Comparison of ENCODE assay signal across 18 cellular contexts in the genomic region with DNA sequence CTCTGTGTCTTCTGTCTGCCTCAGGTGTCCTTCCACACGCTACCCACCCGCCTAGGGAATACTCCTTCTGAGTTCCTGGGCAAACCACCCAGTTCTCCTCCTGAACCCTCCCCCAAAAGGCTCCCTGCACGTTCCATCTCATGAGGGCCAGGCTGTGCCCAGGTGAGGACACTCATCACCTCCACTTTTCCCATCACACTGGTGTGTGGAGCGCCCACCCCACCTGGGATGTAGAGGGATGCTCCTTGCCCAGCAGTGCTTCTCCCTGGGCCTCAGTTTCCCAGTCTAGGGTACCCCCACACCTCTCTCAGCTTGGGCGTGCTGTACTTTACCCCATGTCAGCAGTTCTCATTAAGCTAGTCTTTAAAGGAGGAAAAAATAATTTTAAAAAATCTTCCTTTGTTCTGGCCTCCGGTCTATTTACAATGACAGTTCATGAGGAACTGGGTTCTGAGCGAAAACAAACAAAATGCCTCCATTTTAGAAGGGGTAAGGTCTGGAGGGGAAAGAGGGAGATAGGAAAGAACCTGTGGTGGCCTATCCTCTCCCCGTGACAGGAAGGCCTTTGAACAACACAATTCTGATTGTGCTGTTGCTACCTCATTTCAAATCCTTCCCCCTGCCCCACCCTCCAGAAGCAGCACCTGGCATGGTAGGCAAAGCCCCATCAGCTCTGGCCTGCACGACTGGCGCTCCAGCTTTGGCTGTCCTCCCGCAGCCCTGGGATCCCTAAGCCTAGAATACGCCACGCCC. TPM values are rescaled to one million over a fixed set of nuclear protein-coding genes. Genes with fewer than 3 reads are reported as not detected.
A peak's percentile ranks its signal among the peaks of the same experiment; 100 is the strongest.
DNase-seq lines count a peak whose midpoint lies in the region; ATAC-seq and TF ChIP-seq lines count a peak whose summit lies in the region.
"Had no signal": no experiment of that assay in that cellular context is flagged by ENCODE, and none has a peak within 500 bp of the region (broad histone marks: within the 10 kb centered on the region; RNA-seq: fewer than 3 reads in every experiment).

No MANE protein-coding gene starts in this region.

- H3K4me1 ChIP-seq in neural progenitor cell (peaks cover 42% of the 10 kb centered on the region), suprapubic skin (peaks cover 19% of the 10 kb centered on the region)

- no peaks in the 10 kb centered on the region for H3K9me3 Mint-ChIP-seq in activated CD4-positive, alpha-beta T cell treated with anti-CD3 and anti-CD28 coated beads, Interleukin-2, amount 10 ng/mL, durations not matched to agents 7 days and 5 days
- no peaks in the 10 kb centered on the region for H3K9me3 Mint-ChIP-seq in activated CD4-positive, alpha-beta T cell treated with anti-CD3 and anti-CD28 coated beads, Interleukin-2, amount 10 ng/mL, durations not matched to agents 24 days and 14 days
- H3K9me3 Mint-ChIP-seq in neural progenitor cell: no peaks in the 10 kb centered on the region
- H3K9me3 Mint-ChIP-seq: CD8-positive, alpha-beta memory T cell; HFFc6 had no signal

- no peaks in the 10 kb centered on the region for H3K27me3 ChIP-seq in neural progenitor cell
- no peaks in the 10 kb centered on the region for H3K27me3 ChIP-seq in suprapubic skin

- H3K4me1 Mint-ChIP-seq in activated CD4-positive, alpha-beta T cell treated with anti-CD3 and anti-CD28 coated beads, Interleukin-2, amount 10 ng/mL, durations not matched to agents 7 days and 5 days: peaks cover 38% of the 10 kb centered on the region
- peaks cover 12% of the 10 kb centered on the region for H3K4me1 Mint-ChIP-seq in activated CD4-positive, alpha-beta T cell treated with anti-CD3 and anti-CD28 coated beads, Interleukin-2, amount 10 ng/mL, durations not matched to agents 24 days and 14 days
- H3K4me1 Mint-ChIP-seq in neural progenitor cell: peaks cover 22% of the 10 kb centered on the region

- TF ChIP-seq CTCF in RWPE1 (conservative IDR thresholded peaks at IDR 0.05; ENCODE audit: low read depth): no peak
- no peak for TF ChIP-seq CTCF in neural progenitor cell (IDR thresholded peaks at IDR 0.05)
- no peak for TF ChIP-seq CTCF in suprapubic skin (IDR thresholded peaks at IDR 0.05)

- WGBS in suprapubic skin: 74% methylated on average over 13 of the region's 13 CpGs

- H3K36me3 Mint-ChIP-seq in activated CD4-positive, alpha-beta T cell treated with anti-CD3 and anti-CD28 coated beads, Interleukin-2, amount 10 ng/mL, durations not matched to agents 7 days and 5 days (ENCODE audit: low read depth): no peaks in the 10 kb centered on the region
- H3K36me3 Mint-ChIP-seq in activated CD4-positive, alpha-beta T cell treated with anti-CD3 and anti-CD28 coated beads, Interleukin-2, amount 10 ng/mL, durations not matched to agents 24 days and 14 days (ENCODE audit: low read depth): no peaks in the 10 kb centered on the region
- H3K36me3 Mint-ChIP-seq in neural progenitor cell: no peaks in the 10 kb centered on the region
- H3K36me3 Mint-ChIP-seq: CD8-positive, alpha-beta memory T cell had no signal

- TF ChIP-seq EP300 in suprapubic skin (IDR thresholded peaks at IDR 0.05): no peak

- no peaks in the 10 kb centered on the region for H3K27me3 Mint-ChIP-seq in activated CD4-positive, alpha-beta T cell treated with anti-CD3 and anti-CD28 coated beads, Interleukin-2, amount 10 ng/mL, durations not matched to agents 7 days and 5 days
- no peaks in the 10 kb centered on the region for H3K27me3 Mint-ChIP-seq in activated CD4-positive, alpha-beta T cell treated with anti-CD3 and anti-CD28 coated beads, Interleukin-2, amount 10 ng/mL, durations not matched to agents 24 days and 14 days
- H3K27me3 Mint-ChIP-seq in neural progenitor cell (ENCODE audit: insufficient read depth, low read depth): peaks cover 6% of the 10 kb centered on the region

- no peak overlapping the region for H2AFZ ChIP-seq in neural progenitor cell (replicated peaks)

- no peak overlapping the region for H3K9ac ChIP-seq in neural progenitor cell

- CTCF ChIA-PET in activated CD4-positive, alpha-beta T cell treated with anti-CD3 and anti-CD28 coated beads, Interleukin-2, amount 10 ng/mL, durations not matched to agents 7 days and 5 days (lab: Charles Lee): interaction anchor here (0.7 to 4.5 kb wide), 5 partner anchors 11 to 124 kb away, joined by 3 to 87 read pairs (median 3); no protein-coding TSS in a partner anchor
- CTCF ChIA-PET in RWPE1 (lab: Yijun Ruan, JAX): interaction anchor here (0.5 to 5.5 kb wide), 9 partner anchors 8 to 300 kb away, joined by 3 to 152 read pairs (median 4); a partner anchor contains a TSS

- TF ChIP-seq POLR2A in suprapubic skin (IDR thresholded peaks at IDR 0.05): no peak

- H3K36me3 ChIP-seq in neural progenitor cell: no peaks in the 10 kb centered on the region
- H3K36me3 ChIP-seq in suprapubic skin: no peaks in the 10 kb centered on the region

- H3K4me3 Mint-ChIP-seq in activated CD4-positive, alpha-beta T cell treated with anti-CD3 and anti-CD28 coated beads, Interleukin-2, amount 10 ng/mL, durations not matched to agents 7 days and 5 days: no peak overlapping the region
- H3K4me3 Mint-ChIP-seq in activated CD4-positive, alpha-beta T cell treated with anti-CD3 and anti-CD28 coated beads, Interleukin-2, amount 10 ng/mL, durations not matched to agents 24 days and 14 days: no peak overlapping the region
- H3K4me3 Mint-ChIP-seq in neural progenitor cell: no peak overlapping the region
- H3K4me3 Mint-ChIP-seq: CD8-positive, alpha-beta memory T cell; HFFc6 had no signal

- no peak for DNase-seq in activated CD4-positive, alpha-beta T cell treated with anti-CD3 and anti-CD28 coated beads, Interleukin-2, amount 10 ng/mL, durations not matched to agents 7 days and 5 days
- no peak for DNase-seq in activated CD4-positive, alpha-beta T cell treated with anti-CD3 and anti-CD28 coated beads, Interleukin-2, amount 10 ng/mL, durations not matched to agents 24 days and 14 days
- DNase-seq in NCI-H146 treated with DMSO at 0.1 percent for 48 hours (lab: John Stamatoyannopoulos, UW; ENCODE audit: unreplicated experiment) (peak; percentile 55), RWPE1 (ENCODE audit: low spot score) (no peak), neural progenitor cell (ENCODE audit: low spot score) (peak; percentile 60), suprapubic skin (ENCODE audit: low spot score in 2 of 2) (no peak)
- DNase-seq: activated effector memory CD4-positive, alpha-beta T cell treated with Interleukin-2 at 50 U/mL for 16 hours; aorta; CD8-positive, alpha-beta memory T cell; HFFc6; Kasumi-1; NCI-H2171; stimulated activated CD4-positive, alpha-beta T cell treated with anti-CD3 and anti-CD28 coated beads, Interleukin-12 subunit alpha, Interleukin-12 subunit beta, amount 100 ng/mL, for 4 hours; stimulated activated naive CD8-positive, alpha-beta T cell treated with anti-CD3 and anti-CD28 coated beads, Interleukin-15, Interleukin-2, amounts not matched to agents 100 U/mL and 50 U/mL, for 24 hours had no signal

- peaks cover 23% of the 10 kb centered on the region for H3F3A ChIP-seq in neural progenitor cell (ENCODE audit: low read depth)

- ATAC-seq in GM21515 (IDR thresholded peaks at IDR 0.05; ENCODE audit: unreplicated experiment) (no peak), HG02588 (IDR thresholded peaks at IDR 0.05; ENCODE audit: unreplicated experiment) (no peak)
- ATAC-seq: stimulated activated naive CD8-positive, alpha-beta T cell treated with anti-CD3 and anti-CD28 coated beads, Interleukin-15, Interleukin-2, amounts not matched to agents 100 U/mL and 50 U/mL, for 24 hours had no signal

- H3K4me2 ChIP-seq in neural progenitor cell: peak overlapping the region; percentile 21

- POLR2A ChIA-PET in activated CD4-positive, alpha-beta T cell treated with anti-CD3 and anti-CD28 coated beads, Interleukin-2, amount 10 ng/mL, durations not matched to agents 7 days and 5 days (lab: Charles Lee): no interaction called here
- POLR2A ChIA-PET in RWPE1 (lab: Yijun Ruan, JAX; ENCODE audit: low non-redundant PET): no interaction called here

- H3K4me3 ChIP-seq in neural progenitor cell (no peak overlapping the region), suprapubic skin (no peak overlapping the region)

- H3K27ac ChIP-seq in RWPE1 (peak overlapping the region; percentile 48), neural progenitor cell (no peak overlapping the region), suprapubic skin (no peak overlapping the region)

- no peaks in the 10 kb centered on the region for H4K20me1 ChIP-seq in neural progenitor cell (ENCODE audit: low read depth)

- no peaks in the 10 kb centered on the region for H3K9me3 ChIP-seq in neural progenitor cell (ENCODE audit: low read depth)
- H3K9me3 ChIP-seq in suprapubic skin: no peaks in the 10 kb centered on the region

- intact Hi-C loops in activated CD4-positive, alpha-beta T cell treated with anti-CD3 and anti-CD28 coated beads, Interleukin-2, amount 10 ng/mL, durations not matched to agents 24 days and 14 days (cut with micrococcal nuclease): no loop called here

- peak overlapping the region; percentile 54 for H3K27ac Mint-ChIP-seq in activated CD4-positive, alpha-beta T cell treated with anti-CD3 and anti-CD28 coated beads, Interleukin-2, amount 10 ng/mL, durations not matched to agents 7 days and 5 days
- H3K27ac Mint-ChIP-seq in activated CD4-positive, alpha-beta T cell treated with anti-CD3 and anti-CD28 coated beads, Interleukin-2, amount 10 ng/mL, durations not matched to agents 24 days and 14 days: no peak overlapping the region
- H3K27ac Mint-ChIP-seq in neural progenitor cell: no peak overlapping the region
- H3K27ac Mint-ChIP-seq: HFFc6 had no signal

- H3K79me2 ChIP-seq in neural progenitor cell (ENCODE audit: low read depth): no peaks in the 10 kb centered on the region

RNA-seq across cellular contexts. Expression of a gene that starts 1.7 kb away (rescaled TPM):
- under 1 TPM; 0.07 to 0.08 TPM for total RNA-seq in activated CD4-positive, alpha-beta T cell treated with anti-CD3 and anti-CD28 coated beads, Interleukin-2, amount 10 ng/mL, durations not matched to agents 7 days and 5 days
- total RNA-seq in activated CD4-positive, alpha-beta T cell treated with anti-CD3 and anti-CD28 coated beads, Interleukin-2, amount 10 ng/mL, durations not matched to agents 24 days and 14 days: 0.07 and 0.12 TPM in 2 replicates
- 0.12 and 0.32 TPM in 2 replicates for total RNA-seq in neural progenitor cell (ENCODE audit: low replicate concordance)
- under 1 TPM in 2 of 4 donors, not detected in 2; 0.15 to 0.97 TPM for total RNA-seq in suprapubic skin
- total RNA-seq: CD8-positive, alpha-beta memory T cell; HFFc6; PC-3; pulmonary artery endothelial cell had no signal

Comparison
In these comparisons a context has a peak if more than half of its experiments do, and no peak if none do; other contexts are left out.
1. DNase-seq: peak in NCI-H146 treated with DMSO at 0.1 percent for 48 hours (single experiment) and neural progenitor cell (single experiment); none in activated CD4-positive, alpha-beta T cell treated with anti-CD3 and anti-CD28 coated beads, Interleukin-2, amount 10 ng/mL, durations not matched to agents 7 days and 5 days (single experiment), activated CD4-positive, alpha-beta T cell treated with anti-CD3 and anti-CD28 coated beads, Interleukin-2, amount 10 ng/mL, durations not matched to agents 24 days and 14 days (single experiment), RWPE1 (single experiment) and suprapubic skin (0 of 2).